ENCODE assay signal across 29 cellular contexts in the genomic region with DNA sequence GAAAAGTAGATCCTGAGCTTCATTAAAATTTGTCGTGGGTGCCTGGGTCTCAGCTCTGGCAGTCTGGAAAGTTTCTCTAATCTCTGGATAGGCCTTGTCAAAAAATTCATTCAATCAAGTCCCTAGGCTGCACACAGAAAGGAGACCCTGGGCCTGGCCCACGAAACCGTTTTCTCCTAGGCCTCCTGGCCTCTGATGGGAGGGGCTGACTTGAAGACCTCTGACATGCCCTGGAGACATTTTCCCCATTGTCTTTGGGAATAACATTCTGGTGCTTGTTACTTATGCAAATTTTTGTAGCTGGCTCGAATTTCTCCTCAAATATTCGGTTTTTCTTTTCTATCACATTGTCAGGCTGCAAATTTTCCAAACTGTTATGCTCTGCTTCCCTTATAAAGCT.
"Had no signal": no experiment of that assay in that cellular context is flagged by ENCODE, and none has a peak within 500 bp of the region (broad histone marks: within the 10 kb centered on the region; RNA-seq: fewer than 3 reads in every experiment).

No MANE protein-coding gene starts in this region.

- H3K4me2 ChIP-seq: neural progenitor cell had no signal

- DNase-seq: hypothalamus; immature natural killer cell; kidney; left colon; left lung; lower lobe of right lung; mammary epithelial cell; naive B cell; natural killer cell; nephron progenitor cell; occipital lobe; retina; right cardiac atrium; stimulated activated CD4-positive, alpha-beta T cell treated with anti-CD3 and anti-CD28 coated beads, Interleukin-12 subunit alpha, Interleukin-12 subunit beta, amount 100 ng/mL, for 4 hours; stimulated activated CD4-positive, alpha-beta T cell treated with anti-CD3 and anti-CD28 coated beads, Interleukin-15, amount 100 ng/mL, for 24 hours; stimulated activated CD4-positive, alpha-beta T cell treated with anti-CD3 and anti-CD28 coated beads, Interleukin-2, amount 100 ng/mL, for 24 hours; stimulated activated CD4-positive, alpha-beta T cell treated with anti-CD3 and anti-CD28 coated beads, Interleukin-4, amount 100 ng/mL, for 1 hour; stimulated activated naive B cell treated with anti-CD40 and anti-IgM and Interleukin-4, amounts not matched to agents 10 μg/mL and 1 μg/mL and 100 μg/mL, for 72 hours; stimulated activated naive CD8-positive, alpha-beta T cell treated with anti-CD3 and anti-CD28 coated beads, Interleukin-15, Interleukin-2, amounts not matched to agents 100 U/mL and 50 U/mL, for 24 hours; stomach; tibial artery; trophoblast cell; upper lobe of right lung had no signal

- H3K4me3 Mint-ChIP-seq: immature natural killer cell; naive B cell; natural killer cell; nephron progenitor cell; neural progenitor cell; stimulated activated naive B cell treated with anti-CD40 and anti-IgM and Interleukin-4, amounts not matched to agents 10 μg/mL and 1 μg/mL and 100 μg/mL, for 72 hours had no signal

- H3K27ac Mint-ChIP-seq: immature natural killer cell; naive B cell; natural killer cell; stimulated activated naive B cell treated with anti-CD40 and anti-IgM and Interleukin-4, amounts not matched to agents 10 μg/mL and 1 μg/mL and 100 μg/mL, for 72 hours had no signal

- H3K36me3 Mint-ChIP-seq: immature natural killer cell; naive B cell; natural killer cell; neural progenitor cell; stimulated activated naive B cell treated with anti-CD40 and anti-IgM and Interleukin-4, amounts not matched to agents 10 μg/mL and 1 μg/mL and 100 μg/mL, for 72 hours had no signal

- H3K4me1 Mint-ChIP-seq: immature natural killer cell; naive B cell; natural killer cell; stimulated activated naive B cell treated with anti-CD40 and anti-IgM and Interleukin-4, amounts not matched to agents 10 μg/mL and 1 μg/mL and 100 μg/mL, for 72 hours had no signal

- H2AFZ ChIP-seq: neural progenitor cell had no signal

- H3K9me3 Mint-ChIP-seq: natural killer cell; nephron progenitor cell; neural progenitor cell; stimulated activated naive B cell treated with anti-CD40 and anti-IgM and Interleukin-4, amounts not matched to agents 10 μg/mL and 1 μg/mL and 100 μg/mL, for 72 hours had no signal

- H3K4me1 ChIP-seq: left lung, lower lobe of right lung, prostate gland, stomach, tibial artery, upper lobe of right lung had no signal

- H3K36me3 ChIP-seq: left lung, lower lobe of right lung, neural progenitor cell, neutrophil, prostate gland, stomach, thoracic aorta, tibial artery, upper lobe of right lung had no signal

- ATAC-seq: left colon; left lung; lower lobe of right lung; natural killer cell; right cardiac atrium; sciatic nerve; stimulated activated naive B cell treated with anti-CD40 and anti-IgM and Interleukin-4, amounts not matched to agents 10 μg/mL and 1 μg/mL and 100 μg/mL, for 72 hours; stimulated activated naive CD8-positive, alpha-beta T cell treated with anti-CD3 and anti-CD28 coated beads, Interleukin-15, Interleukin-2, amounts not matched to agents 100 U/mL and 50 U/mL, for 24 hours; upper lobe of right lung had no signal

- H3K27me3 ChIP-seq: left lung, neural progenitor cell, neutrophil, stomach, tibial artery, upper lobe of right lung had no signal

- H3K9ac ChIP-seq: neural progenitor cell had no signal

- H3K27ac ChIP-seq: left lung, lower lobe of right lung, neural progenitor cell, neutrophil, prostate gland, skin epidermis, stomach, thoracic aorta, tibial artery, upper lobe of right lung had no signal

- H3K9me3 ChIP-seq: left lung, lower lobe of right lung, neutrophil, prostate gland, stomach, thoracic aorta, tibial artery, upper lobe of right lung had no signal

- H3K4me3 ChIP-seq: left lung, lower lobe of right lung, neural progenitor cell, prostate gland, skin epidermis, stomach, thoracic aorta, tibial artery, upper lobe of right lung had no signal
